1 cellular context compared by ENCODE assay signal in genomic region chr9:136201609-136202448, GRCh38.
TF ChIP-seq lines count a peak whose summit lies in the region.

No MANE protein-coding gene starts in this region.

TF ChIP-seq in K562, 482 proteins besides CTCF, POLR2A, EP300 and RAD21:
- TF ChIP-seq RB1 (IDR thresholded peaks at IDR 0.05; ENCODE audit: low read depth) (0 out of 2 replicates have a peak, but pooled peaks have one; percentile 26), HMBOX1 (IDR thresholded peaks at IDR 0.05) (no peak), ARNT (IDR thresholded peaks at IDR 0.05) (no peak), AFF4 (CRISPR knock-in tag; IDR thresholded peaks at IDR 0.05) (no peak), CREM (IDR thresholded peaks at IDR 0.05; ENCODE audit: low read depth) (peak; percentile 29; the same call in 1 of the 2 replicates), CXXC5 (CRISPR knock-in tag; IDR thresholded peaks at IDR 0.05) (peak; percentile 73), ILF3 (IDR thresholded peaks at IDR 0.05; ENCODE audit: borderline replicate concordance) (no peak), EHMT2 (IDR thresholded peaks at IDR 0.05) (peak; percentile 35; the same call in 1 of the 2 replicates), ZNF511 (CRISPR knock-in tag; IDR thresholded peaks at IDR 0.05) (0 out of 2 replicates have a peak, but pooled peaks have one; percentile 61), E2F6 (IDR thresholded peaks at IDR 0.05; ENCODE audit: borderline replicate concordance in 1 of 2, extremely low read depth in 1 of 2, insufficient read depth in 1 of 2, insufficient read length in 1 of 2, low read depth in 1 of 2, low read length in 1 of 2, poor library complexity in 1 of 2, severe bottlenecking in 1 of 2) (peak in 1 of 2 experiments; percentile 20), ZNF282 (CRISPR knock-in tag; IDR thresholded peaks at IDR 0.05) (0 out of 2 replicates have a peak, but pooled peaks have one; percentile 28), RBM34 (IDR thresholded peaks at IDR 0.05; ENCODE audit: borderline replicate concordance, insufficient read depth, low read length) (no peak), ZBTB1 (CRISPR knock-in tag; IDR thresholded peaks at IDR 0.05; ENCODE audit: borderline replicate concordance, low read depth) (0 out of 2 replicates have a peak, but pooled peaks have one; percentile 41), REST (CRISPR knock-in tag; IDR thresholded peaks at IDR 0.05; ENCODE audit: low read depth) (peak; percentile 99), ADNP (tag; IDR thresholded peaks at IDR 0.05) (no peak), SREBF2 (CRISPR knock-in tag; IDR thresholded peaks at IDR 0.05) (no peak), SLC30A9 (CRISPR knock-in tag; IDR thresholded peaks at IDR 0.05) (no peak), UBTF (IDR thresholded peaks at IDR 0.05; ENCODE audit: borderline replicate concordance in 1 of 2, low read depth in 2 of 2, low read length in 2 of 2) (peak in 1 of 2 experiments; percentile 26; a peak in 1 of 4 replicates), PTBP1 (IDR thresholded peaks at IDR 0.05; ENCODE audit: low read depth, low read length) (no peak), VEZF1 (CRISPR knock-in tag; IDR thresholded peaks at IDR 0.05) (peak; percentile 60), ZBTB7A (IDR thresholded peaks at IDR 0.05; ENCODE audit: borderline replicate concordance, control insufficient read depth, low read depth, low read length) (peak; percentile 93; the same call in 1 of the 2 replicates), FIP1L1 (IDR thresholded peaks at IDR 0.05; ENCODE audit: low read depth, low read length, poor library complexity, severe bottlenecking) (peak; percentile 37), MXI1 (IDR thresholded peaks at IDR 0.05; ENCODE audit: low read depth, low read length) (no peak), GTF2B (IDR thresholded peaks at IDR 0.05; ENCODE audit: extremely low read depth, insufficient read length) (no peak), MIER1 (IDR thresholded peaks at IDR 0.05; ENCODE audit: low read depth) (peak; percentile 63; the same call in 1 of the 2 replicates), FOXP1 (CRISPR knock-in tag; IDR thresholded peaks at IDR 0.05) (peak; percentile 33; the same call in 1 of the 2 replicates), CHD1 (IDR thresholded peaks at IDR 0.05; ENCODE audit: low read length) (no peak), YY1 (IDR thresholded peaks at IDR 0.05; ENCODE audit: borderline replicate concordance in 1 of 3, control insufficient read depth in 1 of 3, extremely low read depth in 1 of 3, insufficient read depth in 3 of 3, insufficient read length in 1 of 3, insufficient replicate concordance in 2 of 3, low read depth in 1 of 3, low read length in 2 of 3) (peak in 1 of 3 experiments; percentile 12), PRMT5 (CRISPR knock-in tag; IDR thresholded peaks at IDR 0.05) (peak; percentile 70; the same call in 1 of the 2 replicates), MECOM (CRISPR knock-in tag; IDR thresholded peaks at IDR 0.05) (no peak), NR2C2 (CRISPR knock-in tag; IDR thresholded peaks at IDR 0.05) (peak; percentile 57; the same call in 1 of the 2 replicates), NR2C2 (tag; IDR thresholded peaks at IDR 0.05) (no peak), TEAD2 (tag; IDR thresholded peaks at IDR 0.05) (no peak)
